In genomic region chr14:55221186-55221585, GRCh38 we compare ENCODE assay signal across 14 cellular contexts. TPM values are rescaled to one million over a fixed set of nuclear protein-coding genes. Genes with fewer than 3 reads are reported as not detected.
DNase-seq lines count a peak whose midpoint lies in the region; ATAC-seq and TF ChIP-seq lines count a peak whose summit lies in the region.
"Had no signal": no experiment of that assay in that cellular context is flagged by ENCODE, and none has a peak within 500 bp of the region (broad histone marks: within the 10 kb centered on the region; RNA-seq: fewer than 3 reads in every experiment).

No MANE protein-coding gene starts in this region.

- H3K9me2 ChIP-seq in hepatocyte (replicated peaks; ENCODE audit: insufficient read depth): no peaks in the 10 kb centered on the region

- no peak overlapping the region for H2AFZ ChIP-seq in hepatocyte
- H2AFZ ChIP-seq: parathyroid adenoma had no signal

- in situ Hi-C loops in brain microvascular endothelial cell (cut with HindIII; ENCODE audit: low pct_ligation_motif_present, low sequenced_read_pairs): no loop called here

- WGBS in hepatocyte (ENCODE audit: low lambda C conversion rate, missing lambda C conversion rate): 72% methylated on average over 4 of the region's 4 CpGs

- TF ChIP-seq CTCF in AG10803 (conservative IDR thresholded peaks at IDR 0.05; ENCODE audit: low read length) (no peak), brain microvascular endothelial cell (IDR thresholded peaks at IDR 0.05; ENCODE audit: low read depth, low read length, missing control alignments) (no peak), hepatocyte (IDR thresholded peaks at IDR 0.05; ENCODE audit: poor library complexity) (no peak)

- H3K27ac ChIP-seq in brain microvascular endothelial cell: no peak overlapping the region
- H3K27ac ChIP-seq in hepatocyte: peak overlapping the region; percentile 47
- H3K27ac ChIP-seq: parathyroid adenoma, WERI-Rb-1 had no signal

- no peaks in the 10 kb centered on the region for H4K20me1 ChIP-seq in hepatocyte (ENCODE audit: insufficient read depth, poor library complexity, severe bottlenecking)

- H3K4me2 ChIP-seq in hepatocyte: no peak overlapping the region

- H3K4me3 ChIP-seq in AG10803 (ENCODE audit: low read length) (no peak overlapping the region), brain microvascular endothelial cell (ENCODE audit: low read depth, low read length) (no peak overlapping the region), hepatocyte (no peak overlapping the region)

- no peaks in the 10 kb centered on the region for H3K9me3 ChIP-seq in hepatocyte (ENCODE audit: low read depth)

- H3K36me3 ChIP-seq in brain microvascular endothelial cell (replicated peaks): no peaks in the 10 kb centered on the region
- H3K36me3 ChIP-seq in hepatocyte (replicated peaks; ENCODE audit: insufficient read depth, low read depth): no peaks in the 10 kb centered on the region
- H3K36me3 ChIP-seq: WERI-Rb-1 had no signal

- ATAC-seq in HG03135 (IDR thresholded peaks at IDR 0.05; ENCODE audit: unreplicated experiment) (no peak), GM21526 (IDR thresholded peaks at IDR 0.05; ENCODE audit: low FRiP score, unreplicated experiment) (no peak), GM21717 (IDR thresholded peaks at IDR 0.05; ENCODE audit: unreplicated experiment) (no peak)

- H3K4me1 ChIP-seq in hepatocyte (ENCODE audit: insufficient read depth): no peaks in the 10 kb centered on the region
- H3K4me1 ChIP-seq: parathyroid adenoma had no signal

- DNase-seq in AG10803 (ENCODE audit: low read depth): peak; percentile 66
- peak; percentile 26 for DNase-seq in HS-27A (ENCODE audit: low read depth)
- peak; percentile 62 for DNase-seq in brain microvascular endothelial cell
- no peak for DNase-seq in hepatocyte (ENCODE audit: low spot score)
- no peak for DNase-seq in middle frontal gyrus (ENCODE audit: extremely low spot score, low spot score)
- DNase-seq: anterior cingulate cortex, C1 segment of cervical spinal cord, KBM-7, NCI-H187 treated with DMSO at 0.1 percent for 48 hours, WERI-Rb-1 had no signal

- no peaks in the 10 kb centered on the region for H3K79me2 ChIP-seq in hepatocyte
- H3K79me2 ChIP-seq: parathyroid adenoma had no signal

- H3K27me3 ChIP-seq in brain microvascular endothelial cell (replicated peaks): no peaks in the 10 kb centered on the region
- no peaks in the 10 kb centered on the region for H3K27me3 ChIP-seq in hepatocyte

RNA-seq across cellular contexts. Expression of gene DLGAP5, which starts 29.8 kb away (rescaled TPM):
- 10.0 and 10.8 TPM in 2 replicates for total RNA-seq in hepatocyte
- 4.1 and 7.7 TPM in 2 replicates for polyA plus RNA-seq in hepatocyte

RNA-seq across cellular contexts. Expression of gene FBXO34, which starts 50.0 kb away (rescaled TPM):
- 45.9 and 46.5 TPM in 2 replicates for total RNA-seq in hepatocyte
- polyA plus RNA-seq in hepatocyte: 27.5 and 31.6 TPM in 2 replicates

Comparison
In these comparisons a context has a peak if more than half of its experiments do, and no peak if none do; other contexts are left out.
1. DNase-seq: peak in AG10803 (single experiment), HS-27A (single experiment) and brain microvascular endothelial cell (single experiment); none in hepatocyte (single experiment) and middle frontal gyrus (single experiment).